In genomic region chr13:92806215-92806614, GRCh38 we compare ENCODE assay signal across 9 cellular contexts.
A peak's percentile ranks its signal among the peaks of the same experiment; 100 is the strongest.
DNase-seq lines count a peak whose midpoint lies in the region; ATAC-seq, FAIRE-seq and TF ChIP-seq lines count a peak whose summit lies in the region.
"Had no signal": no experiment of that assay in that cellular context is flagged by ENCODE, and none has a peak within 500 bp of the region (broad histone marks: within the 10 kb centered on the region; RNA-seq: fewer than 3 reads in every experiment).

No MANE protein-coding gene starts in this region.

- ATAC-seq in activated CD8-positive, alpha-beta T cell treated with anti-CD3 and anti-CD28 coated beads for 36 hours = no peak
- ATAC-seq in HepG2 (no peak), GM21381 (IDR thresholded peaks at IDR 0.05; ENCODE audit: unreplicated experiment) (no peak)

- H3K36me3 ChIP-seq in HepG2 (replicated peaks in 1 of 2; ENCODE audit: control insufficient read depth in 1 of 2, insufficient read depth in 2 of 2, low read length in 2 of 2) = no peaks in the 10 kb centered on the region

- peak overlapping the region; percentile 28 for H3K4me3 Mint-ChIP-seq in activated CD8-positive, alpha-beta T cell treated with anti-CD3 and anti-CD28 coated beads for 36 hours
- H3K4me3 Mint-ChIP-seq in mesothelial cell of epicardium = no peak overlapping the region

- H3K9ac ChIP-seq in HepG2 (ENCODE audit: insufficient read depth, low read depth, low read length) = no peak overlapping the region

- CTCF ChIA-PET in activated CD8-positive, alpha-beta T cell treated with anti-CD3 and anti-CD28 coated beads for 36 hours (lab: Charles Lee) = no interaction called here
- CTCF ChIA-PET in HepG2 (lab: Yijun Ruan, JAX; ENCODE audit: low intra/inter-chr PET ratio, low total read pairs) = no interaction called here

- no peak for TF ChIP-seq POLR2A in HepG2 (IDR thresholded peaks at IDR 0.05; ENCODE audit: insufficient read depth in 1 of 2, low read depth in 2 of 2, low read length in 2 of 2)

- H3K9me3 ChIP-seq in HepG2 (ENCODE audit: low read length) = no peaks in the 10 kb centered on the region

- 10% methylated on average over 4 of the region's 4 CpGs for WGBS in HepG2 (ENCODE audit: low lambda C conversion rate)

- TF ChIP-seq EP300 in HepG2 (IDR thresholded peaks at IDR 0.05; ENCODE audit: low read depth in 2 of 2, low read length in 2 of 2) (no peak), HepG2 (CRISPR knock-in tag; IDR thresholded peaks at IDR 0.05; ENCODE audit: borderline replicate concordance) (no peak)

- no peak for TF ChIP-seq RAD21 in HepG2 (CRISPR knock-in tag; IDR thresholded peaks at IDR 0.05)

- H3K4me1 Mint-ChIP-seq in activated CD8-positive, alpha-beta T cell treated with anti-CD3 and anti-CD28 coated beads for 36 hours (ENCODE audit: low read depth) = no peaks in the 10 kb centered on the region
- H3K4me1 Mint-ChIP-seq in mesothelial cell of epicardium = peaks cover 18% of the 10 kb centered on the region

- intact Hi-C loops in activated CD8-positive, alpha-beta T cell treated with anti-CD3 and anti-CD28 coated beads for 36 hours (cut with micrococcal nuclease) = no loop called here
- intact Hi-C loops in HepG2 (cut with micrococcal nuclease; ENCODE audit: unreplicated experiment) = no loop called here

- peak overlapping the region; percentile 7 to 32 (median 20); a peak in 3 of 6 replicates for H3K4me3 ChIP-seq in HepG2 (replicated peaks in 1 of 3; ENCODE audit: insufficient read depth in 1 of 3, low read depth in 2 of 3, low read length in 3 of 3)

- H3K27ac ChIP-seq in HepG2 (ENCODE audit: extremely low read length, insufficient read depth, low read length) = no peak overlapping the region

- POLR2A ChIA-PET in activated CD8-positive, alpha-beta T cell treated with anti-CD3 and anti-CD28 coated beads for 36 hours (lab: Charles Lee) = no interaction called here
- POLR2A ChIA-PET in HepG2 (lab: Yijun Ruan, JAX) = no interaction called here

- DNase-seq in AG08395 (ENCODE audit: low spot score) = peak; percentile 6
- DNase-seq in HCEC 1CT = peak; percentile 53
- DNase-seq in activated CD8-positive, alpha-beta T cell treated with anti-CD3 and anti-CD28 coated beads for 36 hours = no peak
- DNase-seq in HepG2 (ENCODE audit: low spot score) = no peak
- DNase-seq in mesothelial cell of epicardium (ENCODE audit: low spot score in 2 of 2, unreplicated experiment in 2 of 2) = no peak
- no peak for DNase-seq in SKM-1 treated with dmso at 0.1 percent for 144 hours (lab: John Stamatoyannopoulos, UW; ENCODE audit: unreplicated experiment)
- no peak for DNase-seq in AML-193 (lab: John Stamatoyannopoulos, UW)

- H3K9me3 Mint-ChIP-seq in activated CD8-positive, alpha-beta T cell treated with anti-CD3 and anti-CD28 coated beads for 36 hours = no peaks in the 10 kb centered on the region
- peaks cover 6% of the 10 kb centered on the region for H3K9me3 Mint-ChIP-seq in mesothelial cell of epicardium

- H3K36me3 Mint-ChIP-seq in activated CD8-positive, alpha-beta T cell treated with anti-CD3 and anti-CD28 coated beads for 36 hours (ENCODE audit: low read depth) = no peaks in the 10 kb centered on the region
- peaks cover 3% of the 10 kb centered on the region for H3K36me3 Mint-ChIP-seq in mesothelial cell of epicardium

- no TSS peak for BruUV-seq in HepG2 (replicated peaks; lab: Mats Ljungman, UMichigan)

- no peak for FAIRE-seq in HepG2 (lab: Jason Lieb, UNC)
- FAIRE-seq: GM18507 had no signal

- no peak overlapping the region for H3K27ac Mint-ChIP-seq in activated CD8-positive, alpha-beta T cell treated with anti-CD3 and anti-CD28 coated beads for 36 hours
- no peak overlapping the region for H3K27ac Mint-ChIP-seq in mesothelial cell of epicardium

- no peaks in the 10 kb centered on the region for H3K79me2 ChIP-seq in HepG2 (ENCODE audit: insufficient read depth, low read length)

- H3K4me2 ChIP-seq in HepG2 (ENCODE audit: low read depth, low read length) = peak overlapping the region; percentile 36

- H3K27me3 Mint-ChIP-seq in activated CD8-positive, alpha-beta T cell treated with anti-CD3 and anti-CD28 coated beads for 36 hours = no peaks in the 10 kb centered on the region
- H3K27me3 Mint-ChIP-seq in mesothelial cell of epicardium (ENCODE audit: low read depth) = no peaks in the 10 kb centered on the region

- H3K27me3 ChIP-seq in HepG2 (ENCODE audit: control insufficient read depth in 1 of 2, insufficient read depth in 2 of 2, low read length in 2 of 2) = no peaks in the 10 kb centered on the region

- no peaks in the 10 kb centered on the region for H4K20me1 ChIP-seq in HepG2 (ENCODE audit: insufficient read depth, low read length)

- TF ChIP-seq CTCF in activated CD8-positive, alpha-beta T cell treated with anti-CD3 and anti-CD28 coated beads for 36 hours (IDR thresholded peaks at IDR 0.05) = no peak
- no peak for TF ChIP-seq CTCF in HepG2 (CRISPR knock-in tag; IDR thresholded peaks at IDR 0.05)
- TF ChIP-seq CTCF in mesothelial cell of epicardium (IDR thresholded peaks at IDR 0.05; ENCODE audit: unreplicated experiment) = no peak

- in situ Hi-C loops in HepG2 (cut with HindIII; ENCODE audit: extremely low pct_ligation_motif_present, low pct_unique_long_range_greater_than_20kb) = no loop called here

- H2AFZ ChIP-seq in HepG2 (ENCODE audit: low read length) = peak overlapping the region; percentile 11

- H3K4me1 ChIP-seq in HepG2 (ENCODE audit: insufficient read depth, low read length) = no peaks in the 10 kb centered on the region

TF ChIP-seq in HepG2, 621 proteins besides CTCF, POLR2A, EP300 and RAD21 (continues in another document):
- TF ChIP-seq HNRNPUL1 (IDR thresholded peaks at IDR 0.05; ENCODE audit: low read depth, low read length) (no peak), ZNF816 (CRISPR knock-in tag; IDR thresholded peaks at IDR 0.05; ENCODE audit: borderline replicate concordance) (no peak), SMYD3 (CRISPR knock-in tag; IDR thresholded peaks at IDR 0.05) (no peak), ZNF616 (CRISPR knock-in tag; IDR thresholded peaks at IDR 0.05; ENCODE audit: low read depth) (no peak), PTBP1 (IDR thresholded peaks at IDR 0.05; ENCODE audit: low read depth, low read length, poor library complexity, severe bottlenecking) (no peak), MEIS1 (CRISPR knock-in tag; IDR thresholded peaks at IDR 0.05; ENCODE audit: borderline replicate concordance) (no peak), ZNF790 (CRISPR knock-in tag; IDR thresholded peaks at IDR 0.05; ENCODE audit: borderline replicate concordance) (no peak), ARID5B (CRISPR knock-in tag; IDR thresholded peaks at IDR 0.05) (no peak), NR0B2 (CRISPR knock-in tag; IDR thresholded peaks at IDR 0.05) (no peak), ATF2 (CRISPR knock-in tag; IDR thresholded peaks at IDR 0.05) (no peak), TCF7 (IDR thresholded peaks at IDR 0.05; ENCODE audit: low read depth) (no peak), ZBTB20 (CRISPR knock-in tag; IDR thresholded peaks at IDR 0.05; ENCODE audit: borderline replicate concordance, low read depth) (no peak), ISL2 (CRISPR knock-in tag; IDR thresholded peaks at IDR 0.05) (no peak), ZNF766 (CRISPR knock-in tag; IDR thresholded peaks at IDR 0.05; ENCODE audit: borderline replicate concordance) (no peak), KAT8 (CRISPR knock-in tag; IDR thresholded peaks at IDR 0.05) (no peak)

Comparison
In these comparisons a context has a peak if more than half of its experiments do, and no peak if none do; other contexts are left out.
1. DNase-seq: peak in AG08395 (single experiment) and HCEC 1CT (single experiment); none in activated CD8-positive, alpha-beta T cell treated with anti-CD3 and anti-CD28 coated beads for 36 hours (single experiment), HepG2 (single experiment), mesothelial cell of epicardium (0 of 2), SKM-1 treated with dmso at 0.1 percent for 144 hours (single experiment) and AML-193 (0 of 2).